11 cellular contexts compared by ENCODE assay signal in the genomic region with DNA sequence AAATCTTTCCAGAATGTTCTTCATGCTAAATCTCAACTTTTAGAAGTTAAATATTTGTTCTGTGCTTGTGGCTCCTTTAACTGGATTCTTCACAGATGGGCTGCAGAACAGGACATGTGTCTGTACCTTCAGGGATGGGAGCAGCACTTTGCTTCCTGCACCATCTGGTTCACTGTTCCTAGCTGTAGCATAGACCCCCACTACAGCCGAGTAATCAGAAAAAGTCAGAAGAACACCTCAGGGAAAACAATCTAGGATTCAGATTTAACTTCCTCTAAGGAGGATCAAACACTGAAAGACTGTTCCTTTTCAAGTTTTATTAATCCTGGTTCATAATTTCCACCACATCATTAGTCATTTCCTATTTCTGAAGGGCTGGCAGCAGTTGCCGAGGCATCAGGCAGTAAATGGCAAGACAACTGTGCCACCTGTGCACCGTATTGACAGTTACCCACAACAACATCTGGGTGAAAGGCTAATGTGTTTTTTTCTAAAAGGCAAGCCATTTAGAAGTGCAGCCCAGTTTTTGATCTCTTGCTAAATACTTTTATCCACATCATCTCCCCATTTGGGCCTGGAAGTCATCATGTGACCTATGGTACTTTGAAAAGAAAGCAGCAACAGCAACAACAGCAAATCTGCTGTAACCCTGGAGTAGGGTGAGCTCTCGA.
DNase-seq lines count a peak whose midpoint lies in the region; TF ChIP-seq lines count a peak whose summit lies in the region.
"Had no signal": no experiment of that assay in that cellular context is flagged by ENCODE, and none has a peak within 500 bp of the region (broad histone marks: within the 10 kb centered on the region; RNA-seq: fewer than 3 reads in every experiment).

No MANE protein-coding gene starts in this region.

- peaks cover 8% of the 10 kb centered on the region for H3K4me1 Mint-ChIP-seq in endodermal cell

- H3K4me3 ChIP-seq in BJ (ENCODE audit: low read depth, low read length): no peak overlapping the region
- H3K4me3 ChIP-seq in HFF-Myc (replicated peaks; ENCODE audit: low read depth, low read length): no peak overlapping the region
- no peak overlapping the region for H3K4me3 ChIP-seq in PC-9
- no peak overlapping the region for H3K4me3 ChIP-seq in coronary artery
- H3K4me3 ChIP-seq in endodermal cell (ENCODE audit: low read length): no peak overlapping the region

- H3K4me1 ChIP-seq in PC-9 (replicated peaks; ENCODE audit: insufficient read depth) (peaks cover 29% of the 10 kb centered on the region), endodermal cell (ENCODE audit: control insufficient read depth, insufficient read depth, low read length) (peaks cover 13% of the 10 kb centered on the region)

- H4K20me1 ChIP-seq in PC-9 (ENCODE audit: insufficient read depth): no peaks in the 10 kb centered on the region

- H3K9ac ChIP-seq in endodermal cell (ENCODE audit: extremely low read depth, low read length, poor library complexity, severe bottlenecking): no peak overlapping the region

- H3K9me3 ChIP-seq in PC-9 (ENCODE audit: insufficient read depth, low read depth) (no peaks in the 10 kb centered on the region), endodermal cell (ENCODE audit: control insufficient read depth, low read length) (no peaks in the 10 kb centered on the region)
- H3K9me3 ChIP-seq: BE2C had no signal

- CTCF ChIA-PET in BJ (lab: Yijun Ruan, JAX) (no interaction called here), PC-9 (lab: Charles Lee) (interaction anchor here (0.8 kb wide), 1 partner anchor 216 kb away, joined by 3 read pairs; no protein-coding TSS in a partner anchor)

- intact Hi-C loops in PC-9 (cut with micrococcal nuclease; ENCODE audit: unreplicated experiment): loop anchor here (1.0 kb wide), 2 partner anchors 62 to 213 kb away; a partner anchor contains a TSS

- no peak overlapping the region for H2AFZ ChIP-seq in PC-9

- POLR2A ChIA-PET in BJ (lab: Charles Lee) (no interaction called here), PC-9 (lab: Charles Lee; ENCODE audit: unreplicated experiment) (interaction anchor here (0.6 to 0.8 kb wide), 3 partner anchors 63 to 213 kb away, joined by 4 read pairs; a partner anchor contains a TSS)

- WGBS in endodermal cell (ENCODE audit: insufficient coverage in 1 of 2, insufficient read length in 1 of 2), 2 experiments: 94 to 100% methylated on average over 3 to 4 of the region's 4 CpGs

- H3K27me3 Mint-ChIP-seq in endodermal cell (ENCODE audit: insufficient read depth): peaks cover 10% of the 10 kb centered on the region

- H3K4me2 ChIP-seq in PC-9: peak overlapping the region; percentile 57

- no peaks in the 10 kb centered on the region for H3K9me2 ChIP-seq in PC-9 (ENCODE audit: insufficient read depth)

- no peaks in the 10 kb centered on the region for H3K79me2 ChIP-seq in PC-9 (ENCODE audit: low read depth)

- no peak overlapping the region for H3K27ac Mint-ChIP-seq in endodermal cell

- no TSS peak for BruUV-seq in PC-9 (replicated peaks; lab: Mats Ljungman, UMichigan)

- H3K27me3 ChIP-seq in BJ (ENCODE audit: control insufficient read depth, insufficient read depth, low read length): no peaks in the 10 kb centered on the region
- H3K27me3 ChIP-seq in PC-9 (ENCODE audit: insufficient read depth, low read depth): no peaks in the 10 kb centered on the region
- H3K27me3 ChIP-seq in endodermal cell (ENCODE audit: control insufficient read depth, insufficient read depth, low read length, poor library complexity, severe bottlenecking): no peaks in the 10 kb centered on the region
- H3K27me3 ChIP-seq: BE2C had no signal

- H3K27ac ChIP-seq in PC-9 (peak overlapping the region; percentile 78), coronary artery (peak overlapping the region in 1 of 2 donors; percentile 8), endodermal cell (ENCODE audit: low read depth, low read length) (no peak overlapping the region)

- H3K9me3 Mint-ChIP-seq in endodermal cell: no peaks in the 10 kb centered on the region

- TF ChIP-seq CTCF in BJ (IDR thresholded peaks at IDR 0.05; ENCODE audit: insufficient read depth, low read depth, low read length): no peak
- TF ChIP-seq CTCF in HFF-Myc (IDR thresholded peaks at IDR 0.05; ENCODE audit: low read depth, low read length, missing control alignments): no peak
- TF ChIP-seq CTCF in PC-9 (conservative IDR thresholded peaks at IDR 0.05): no peak
- no peak for TF ChIP-seq CTCF in coronary artery (IDR thresholded peaks at IDR 0.05)
- TF ChIP-seq CTCF in endodermal cell (conservative IDR thresholded peaks at IDR 0.05): no peak

- no peaks in the 10 kb centered on the region for H3K36me3 Mint-ChIP-seq in endodermal cell (ENCODE audit: low read depth)

- peak; percentile 26 for DNase-seq in BJ (ENCODE audit: low read depth)
- DNase-seq in HFF-Myc (ENCODE audit: extremely low read depth, low read depth): peak; percentile 99
- peak; percentile 56 to 88 for DNase-seq in PC-9
- peak; percentile 65 for DNase-seq in glomerular visceral epithelial cell (ENCODE audit: extremely low spot score)
- no peak for DNase-seq in coronary artery (ENCODE audit: low spot score)
- DNase-seq in endodermal cell: no peak
- DNase-seq in anterior cingulate cortex (lab: John Stamatoyannopoulos, UW): no peak
- DNase-seq in activated T-cell treated with anti-CD3 and anti-CD28 coated beads for 4 hours: no peak
- DNase-seq: activated CD4-positive, alpha-beta T cell treated with anti-CD3 and anti-CD28 coated beads for 1 hour; BE2C; kidney glomerular epithelial cell had no signal

- peaks cover 21% of the 10 kb centered on the region for H3F3A ChIP-seq in PC-9 (ENCODE audit: insufficient read depth, low read depth)

- H3K36me3 ChIP-seq in BJ (ENCODE audit: control insufficient read depth, insufficient read depth, low read length): no peaks in the 10 kb centered on the region
- H3K36me3 ChIP-seq in PC-9 (ENCODE audit: low read depth): no peaks in the 10 kb centered on the region
- no peaks in the 10 kb centered on the region for H3K36me3 ChIP-seq in endodermal cell (ENCODE audit: control insufficient read depth, insufficient read depth, low read length)
- H3K36me3 ChIP-seq: BE2C had no signal

- no peak overlapping the region for H3K4me3 Mint-ChIP-seq in endodermal cell

Comparison
In these comparisons a context has a peak if more than half of its experiments do, and no peak if none do; other contexts are left out.
1. DNase-seq: peak in BJ (single experiment), HFF-Myc (single experiment), PC-9 (2 of 2) and glomerular visceral epithelial cell (single experiment); none in coronary artery (single experiment), endodermal cell (single experiment), anterior cingulate cortex (0 of 58) and activated T-cell treated with anti-CD3 and anti-CD28 coated beads for 4 hours (single experiment).